Comparison of ENCODE assay signal across 17 cellular contexts in genomic region chr1:215273838-215274516, GRCh38.
A peak's percentile ranks its signal among the peaks of the same experiment; 100 is the strongest.
DNase-seq lines count a peak whose midpoint lies in the region; ATAC-seq and TF ChIP-seq lines count a peak whose summit lies in the region.
"Had no signal": no experiment of that assay in that cellular context is flagged by ENCODE, and none has a peak within 500 bp of the region (broad histone marks: within the 10 kb centered on the region; RNA-seq: fewer than 3 reads in every experiment).

No MANE protein-coding gene starts in this region.

- H3K9me3 ChIP-seq in gastrocnemius medialis: no peaks in the 10 kb centered on the region
- H3K9me3 ChIP-seq: ovary had no signal

- ATAC-seq in gastrocnemius medialis (no peak), GM21515 (IDR thresholded peaks at IDR 0.05; ENCODE audit: unreplicated experiment) (no peak)
- ATAC-seq: activated CD8-positive, alpha-beta T cell treated with anti-CD3 and anti-CD28 coated beads, Interleukin-2, amount 10 ng/mL, durations not matched to agents 7 days and 5 days had no signal

- POLR2A ChIA-PET in GM10248 (lab: Yijun Ruan, JAX): no interaction called here

- DNase-seq in Daoy (ENCODE audit: low read depth): peak; percentile 63
- DNase-seq in NCI-H226: peak; percentile 70
- DNase-seq in dermis blood vessel endothelial cell: peak; percentile 79
- DNase-seq in non-pigmented ciliary epithelial cell (ENCODE audit: low read depth): peak; percentile 63
- DNase-seq in GM10248 (ENCODE audit: extremely low spot score): no peak
- DNase-seq in gastrocnemius medialis: no peak
- DNase-seq in SKM-1 treated with dmso at 0.1 percent for 144 hours (lab: John Stamatoyannopoulos, UW; ENCODE audit: unreplicated experiment): no peak
- DNase-seq: activated CD8-positive, alpha-beta T cell treated with anti-CD3 and anti-CD28 coated beads, Interleukin-2, amount 10 ng/mL, durations not matched to agents 7 days and 5 days; activated gamma-delta T cell treated with Interleukin-2 at 50 U/mL for 16 hours; H9; hypothalamus; KG1; NCI-H2171; ovary; stimulated activated CD4-positive, alpha-beta T cell treated with anti-CD3 and anti-CD28 coated beads, Interleukin-4, amount 100 ng/mL, for 24 hours; T1000 had no signal

- TF ChIP-seq CTCF in GM10248 (IDR thresholded peaks at IDR 0.05; ENCODE audit: control extremely low read depth, extremely low read depth, low read depth, missing control alignments): no peak
- no peak for TF ChIP-seq CTCF in gastrocnemius medialis (IDR thresholded peaks at IDR 0.05 in 4 of 5, conservative IDR thresholded peaks at IDR 0.05 in 1 of 5)

- no peak overlapping the region for H3K27ac ChIP-seq in gastrocnemius medialis
- H3K27ac ChIP-seq: ovary had no signal

- intact Hi-C loops in gastrocnemius medialis (cut with DNase I; ENCODE audit: low total_unique reads): no loop called here

- H3K27me3 ChIP-seq in gastrocnemius medialis: no peaks in the 10 kb centered on the region
- H3K27me3 ChIP-seq: ovary had no signal

- H3K36me3 ChIP-seq in gastrocnemius medialis: no peaks in the 10 kb centered on the region
- H3K36me3 ChIP-seq: ovary had no signal

- H3K4me1 ChIP-seq in gastrocnemius medialis: no peaks in the 10 kb centered on the region

- in situ Hi-C loops in gastrocnemius medialis (cut with MboI; ENCODE audit: low sequenced_read_pairs in 4 of 4): no loop called here

- CTCF ChIA-PET in GM10248 (lab: Yijun Ruan, JAX): no interaction called here

- H3K4me3 ChIP-seq in gastrocnemius medialis: no peak overlapping the region
- H3K4me3 ChIP-seq: ovary had no signal

- TF ChIP-seq POLR2A in gastrocnemius medialis (IDR thresholded peaks at IDR 0.05): no peak

Comparison
In these comparisons a context has a peak if more than half of its experiments do, and no peak if none do; other contexts are left out.
1. DNase-seq: peak in Daoy (single experiment), NCI-H226 (single experiment), dermis blood vessel endothelial cell (single experiment) and non-pigmented ciliary epithelial cell (single experiment); none in GM10248 (single experiment), gastrocnemius medialis (0 of 2) and SKM-1 treated with dmso at 0.1 percent for 144 hours (single experiment).